In the genomic region with DNA sequence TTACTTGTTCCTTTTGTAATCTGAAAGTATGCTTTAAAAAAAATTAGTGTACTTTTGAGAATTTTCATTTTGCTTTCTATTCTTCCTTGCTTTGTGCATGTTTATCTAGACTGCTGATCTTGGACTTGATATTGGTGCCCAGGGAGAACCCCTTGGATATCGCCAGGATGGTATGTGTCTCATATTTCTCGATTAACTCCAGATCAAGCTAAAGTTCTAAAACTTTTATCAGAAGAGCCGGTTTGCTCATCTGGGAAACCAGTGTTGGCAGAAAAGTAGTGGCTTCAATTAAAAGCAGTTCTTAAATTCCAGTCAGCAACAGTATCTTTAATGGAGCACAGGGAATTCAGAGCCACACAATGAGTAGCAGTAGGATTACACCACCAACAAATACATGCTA, we compare ENCODE assay signal across 20 cellular contexts. TPM values are rescaled to one million over a fixed set of nuclear protein-coding genes. Genes with fewer than 3 reads are reported as not detected.
A peak's percentile ranks its signal among the peaks of the same experiment; 100 is the strongest.
DNase-seq lines count a peak whose midpoint lies in the region; ATAC-seq, FAIRE-seq and TF ChIP-seq lines count a peak whose summit lies in the region.
"Had no signal": no experiment of that assay in that cellular context is flagged by ENCODE, and none has a peak within 500 bp of the region (broad histone marks: within the 10 kb centered on the region; RNA-seq: fewer than 3 reads in every experiment).

No MANE protein-coding gene starts in this region.

- peaks cover 26% of the 10 kb centered on the region for H3K79me2 ChIP-seq in astrocyte (ENCODE audit: insufficient read depth, low read length)

- H4K20me1 ChIP-seq in astrocyte (ENCODE audit: insufficient read depth, low read length), result peaks cover 70% of the 10 kb centered on the region

- no peaks in the 10 kb centered on the region for H3K9me3 ChIP-seq in astrocyte (ENCODE audit: insufficient read depth, low read depth, low read length)

- no peaks in the 10 kb centered on the region for H3K4me1 ChIP-seq in astrocyte (ENCODE audit: insufficient read depth, low read length)

- no peak overlapping the region for H2AFZ ChIP-seq in astrocyte (ENCODE audit: low read depth, low read length)
- H2AFZ ChIP-seq: GM23248 had no signal

- no peak for FAIRE-seq in astrocyte (lab: Jason Lieb, UNC)
- FAIRE-seq: D721Med, K562 had no signal

- H3K4me2 ChIP-seq in astrocyte (ENCODE audit: low read length), result no peak overlapping the region

- no peaks in the 10 kb centered on the region for H3K27me3 ChIP-seq in astrocyte (ENCODE audit: insufficient read depth, low read length)

- H3K9ac ChIP-seq in astrocyte (ENCODE audit: low read length), result no peak overlapping the region
- H3K9ac ChIP-seq: GM23248 had no signal

- no peaks in the 10 kb centered on the region for H3K9me3 Mint-ChIP-seq in activated naive CD4-positive, alpha-beta T cell treated with anti-CD3 and anti-CD28 coated beads, Interleukin-2, amount 50 U/mL, for 24 hours
- H3K9me3 Mint-ChIP-seq in astrocyte (ENCODE audit: unreplicated experiment) (no peaks in the 10 kb centered on the region), mesothelial cell of epicardium (no peaks in the 10 kb centered on the region), type B pancreatic cell (no peaks in the 10 kb centered on the region)
- H3K9me3 Mint-ChIP-seq: CD8-positive, alpha-beta T cell had no signal

- H3K27ac ChIP-seq in astrocyte (ENCODE audit: low read depth, low read length), result no peak overlapping the region
- H3K27ac ChIP-seq: GM23248 had no signal

- DNase-seq in activated naive CD4-positive, alpha-beta T cell treated with Interleukin-2 at 50 U/mL for 16 hours, result no peak
- no peak for DNase-seq in astrocyte (ENCODE audit: low read depth)
- DNase-seq in mesothelial cell of epicardium (ENCODE audit: low spot score in 2 of 2, unreplicated experiment in 2 of 2), result no peak
- DNase-seq in type B pancreatic cell (ENCODE audit: extremely low spot score, unreplicated experiment), result no peak
- no peak for DNase-seq in HK-2 (ENCODE audit: unreplicated experiment)
- DNase-seq in NCI-H82 (lab: John Stamatoyannopoulos, UW), result no peak
- DNase-seq: CD8-positive, alpha-beta T cell; DMS79; GM23248; MV-4-11; NCI-H1417 treated with DMSO at 0.1 percent for 48 hours; NCI-H1930; NCI-H446; OCI-M1; RPMI8226 had no signal

- H3K4me3 ChIP-seq in astrocyte (ENCODE audit: insufficient read depth, low read depth, low read length), result no peak overlapping the region
- H3K4me3 ChIP-seq: GM23248, K562 had no signal

- peaks cover 85% of the 10 kb centered on the region for H3K36me3 ChIP-seq in astrocyte (ENCODE audit: insufficient read depth, low read length)

- TF ChIP-seq CTCF in astrocyte (IDR thresholded peaks at IDR 0.05; ENCODE audit: insufficient read depth, low read depth, low read length) (no peak), mesothelial cell of epicardium (IDR thresholded peaks at IDR 0.05; ENCODE audit: unreplicated experiment) (no peak), type B pancreatic cell (conservative IDR thresholded peaks at IDR 0.05) (no peak)

- no peak for ATAC-seq in HG03460 (IDR thresholded peaks at IDR 0.05; ENCODE audit: unreplicated experiment)
- ATAC-seq: CD8-positive, alpha-beta T cell; HCT116; K562 had no signal

- H3K4me1 Mint-ChIP-seq in activated naive CD4-positive, alpha-beta T cell treated with anti-CD3 and anti-CD28 coated beads, Interleukin-2, amount 50 U/mL, for 24 hours, result no peaks in the 10 kb centered on the region
- H3K4me1 Mint-ChIP-seq in astrocyte (ENCODE audit: low read depth, unreplicated experiment), result peaks cover 16% of the 10 kb centered on the region
- peaks cover 26% of the 10 kb centered on the region for H3K4me1 Mint-ChIP-seq in mesothelial cell of epicardium
- H3K4me1 Mint-ChIP-seq in type B pancreatic cell (ENCODE audit: unreplicated experiment), result peaks cover 47% of the 10 kb centered on the region

- peak overlapping the region; percentile 41 for H3K27ac Mint-ChIP-seq in activated naive CD4-positive, alpha-beta T cell treated with anti-CD3 and anti-CD28 coated beads, Interleukin-2, amount 50 U/mL, for 24 hours
- H3K27ac Mint-ChIP-seq in astrocyte (ENCODE audit: unreplicated experiment) (peak overlapping the region; percentile 13), mesothelial cell of epicardium (peak overlapping the region; percentile 40), type B pancreatic cell (no peak overlapping the region)

- H3K36me3 Mint-ChIP-seq in activated naive CD4-positive, alpha-beta T cell treated with anti-CD3 and anti-CD28 coated beads, Interleukin-2, amount 50 U/mL, for 24 hours, result peaks cover 23% of the 10 kb centered on the region
- H3K36me3 Mint-ChIP-seq in astrocyte (ENCODE audit: low read depth, unreplicated experiment), result peaks cover 44% of the 10 kb centered on the region
- peaks cover 56% of the 10 kb centered on the region for H3K36me3 Mint-ChIP-seq in mesothelial cell of epicardium
- H3K36me3 Mint-ChIP-seq in type B pancreatic cell, result peaks cover 84% of the 10 kb centered on the region

- no peaks in the 10 kb centered on the region for H3K27me3 Mint-ChIP-seq in activated naive CD4-positive, alpha-beta T cell treated with anti-CD3 and anti-CD28 coated beads, Interleukin-2, amount 50 U/mL, for 24 hours
- H3K27me3 Mint-ChIP-seq in astrocyte (ENCODE audit: low read depth, unreplicated experiment) (no peaks in the 10 kb centered on the region), mesothelial cell of epicardium (ENCODE audit: low read depth) (no peaks in the 10 kb centered on the region), type B pancreatic cell (no peaks in the 10 kb centered on the region)

- no peak overlapping the region for H3K4me3 Mint-ChIP-seq in activated naive CD4-positive, alpha-beta T cell treated with anti-CD3 and anti-CD28 coated beads, Interleukin-2, amount 50 U/mL, for 24 hours
- H3K4me3 Mint-ChIP-seq in astrocyte (ENCODE audit: unreplicated experiment) (no peak overlapping the region), mesothelial cell of epicardium (no peak overlapping the region), type B pancreatic cell (peak overlapping the region; percentile 23)
- H3K4me3 Mint-ChIP-seq: CD8-positive, alpha-beta T cell had no signal

RNA-seq across cellular contexts. Expression of a gene that starts 38.6 kb away (rescaled TPM):
- 656 and 710 TPM in 2 replicates for total RNA-seq in astrocyte
- 534 to 545 TPM (median 537 TPM) in 3 replicates for total RNA-seq in mesothelial cell of epicardium
- 438 and 471 TPM in 2 replicates for total RNA-seq in type B pancreatic cell (ENCODE audit: low replicate concordance)
